1 cellular context compared by ENCODE assay signal in genomic region chr1:153631047-153632022, GRCh38.
TF ChIP-seq lines count a peak whose summit lies in the region.

No MANE protein-coding gene starts in this region.

TF ChIP-seq in HepG2, 621 proteins besides CTCF, POLR2A, EP300 and RAD21 (continues in another document):
- TF ChIP-seq MED13 (CRISPR knock-in tag; IDR thresholded peaks at IDR 0.05) (no peak), AHDC1 (CRISPR knock-in tag; IDR thresholded peaks at IDR 0.05; ENCODE audit: borderline replicate concordance) (peak; percentile 28; the same call in 1 of the 2 replicates), HDAC1 (CRISPR knock-in tag; IDR thresholded peaks at IDR 0.05) (0 out of 2 replicates have a peak, but pooled peaks have one; percentile 25), ZFP82 (CRISPR knock-in tag; IDR thresholded peaks at IDR 0.05; ENCODE audit: borderline replicate concordance) (no peak), REXO4 (CRISPR knock-in tag; IDR thresholded peaks at IDR 0.05; ENCODE audit: borderline replicate concordance) (no peak), NFRKB (IDR thresholded peaks at IDR 0.05) (no peak), ZNF670 (CRISPR knock-in tag; IDR thresholded peaks at IDR 0.05; ENCODE audit: borderline replicate concordance) (no peak), NCOA2 (CRISPR knock-in tag; IDR thresholded peaks at IDR 0.05) (0 out of 2 replicates have a peak, but pooled peaks have one; percentile 43), KLF16 (CRISPR knock-in tag; IDR thresholded peaks at IDR 0.05) (no peak), NFIC (IDR thresholded peaks at IDR 0.05; ENCODE audit: low read length) (0 out of 2 replicates have a peak, but pooled peaks have one; percentile 20), SP1 (IDR thresholded peaks at IDR 0.05) (no peak), SP1 (CRISPR knock-in tag; IDR thresholded peaks at IDR 0.05) (no peak), RXRA (CRISPR knock-in tag; IDR thresholded peaks at IDR 0.05) (no peak), TEAD3 (CRISPR knock-in tag; optimal IDR thresholded peaks at IDR 0.05; ENCODE audit: borderline replicate concordance) (peak; percentile 39), HNF4G (IDR thresholded peaks at IDR 0.05; ENCODE audit: borderline replicate concordance, low read depth, low read length) (peak; percentile 82), HNF4G (CRISPR knock-in tag; IDR thresholded peaks at IDR 0.05; ENCODE audit: borderline replicate concordance, low read depth) (no peak), FOXA3 (CRISPR knock-in tag; IDR thresholded peaks at IDR 0.05) (peak; percentile 20; the same call in 1 of the 2 replicates), IRX3 (CRISPR knock-in tag; IDR thresholded peaks at IDR 0.05; ENCODE audit: borderline replicate concordance, low read depth) (no peak), ZNF580 (CRISPR knock-in tag; IDR thresholded peaks at IDR 0.05; ENCODE audit: borderline replicate concordance, low read depth) (no peak), HNF4A (CRISPR knock-in tag; IDR thresholded peaks at IDR 0.05) (peak; percentile 91), ELF4 (CRISPR knock-in tag; IDR thresholded peaks at IDR 0.05; ENCODE audit: borderline replicate concordance) (no peak), ZNF549 (CRISPR knock-in tag; IDR thresholded peaks at IDR 0.05) (no peak), PAXIP1 (CRISPR knock-in tag; conservative IDR thresholded peaks at IDR 0.05) (peak; percentile 91), ARID5B (CRISPR knock-in tag; IDR thresholded peaks at IDR 0.05) (0 out of 2 replicates have a peak, but pooled peaks have one; percentile 36), HNRNPK (IDR thresholded peaks at IDR 0.05; ENCODE audit: low read depth, low read length, poor library complexity, severe bottlenecking) (peak; percentile 56), SOX5 (CRISPR knock-in tag; IDR thresholded peaks at IDR 0.05; ENCODE audit: borderline replicate concordance) (0 out of 2 replicates have a peak, but pooled peaks have one; percentile 14), EED (CRISPR knock-in tag; IDR thresholded peaks at IDR 0.05) (no peak), ZNF691 (CRISPR knock-in tag; IDR thresholded peaks at IDR 0.05; ENCODE audit: borderline replicate concordance, low read depth) (no peak), SAP130 (CRISPR knock-in tag; IDR thresholded peaks at IDR 0.05; ENCODE audit: low read depth) (peak; percentile 49), NCOR1 (IDR thresholded peaks at IDR 0.05; ENCODE audit: borderline replicate concordance, low read length) (peak; percentile 80; the same call in 1 of the 2 replicates), KDM6A (CRISPR knock-in tag; IDR thresholded peaks at IDR 0.05; ENCODE audit: low read depth) (peak; percentile 81), ZFX (CRISPR knock-in tag; IDR thresholded peaks at IDR 0.05; ENCODE audit: low read depth) (0 out of 2 replicates have a peak, but pooled peaks have one; percentile 23), KDM3A (CRISPR knock-in tag; IDR thresholded peaks at IDR 0.05; ENCODE audit: low read depth) (0 out of 2 replicates have a peak, but pooled peaks have one; percentile 6), FOXA1 (IDR thresholded peaks at IDR 0.05) (no peak), FOXA1 (CRISPR knock-in tag; IDR thresholded peaks at IDR 0.05) (0 out of 2 replicates have a peak, but pooled peaks have one; percentile 26), PITX1 (CRISPR knock-in tag; IDR thresholded peaks at IDR 0.05) (no peak), RBFOX2 (IDR thresholded peaks at IDR 0.05; ENCODE audit: low read depth, low read length) (peak; percentile 51; the same call in 1 of the 2 replicates)
- TF ChIP-seq, protein P1, sequence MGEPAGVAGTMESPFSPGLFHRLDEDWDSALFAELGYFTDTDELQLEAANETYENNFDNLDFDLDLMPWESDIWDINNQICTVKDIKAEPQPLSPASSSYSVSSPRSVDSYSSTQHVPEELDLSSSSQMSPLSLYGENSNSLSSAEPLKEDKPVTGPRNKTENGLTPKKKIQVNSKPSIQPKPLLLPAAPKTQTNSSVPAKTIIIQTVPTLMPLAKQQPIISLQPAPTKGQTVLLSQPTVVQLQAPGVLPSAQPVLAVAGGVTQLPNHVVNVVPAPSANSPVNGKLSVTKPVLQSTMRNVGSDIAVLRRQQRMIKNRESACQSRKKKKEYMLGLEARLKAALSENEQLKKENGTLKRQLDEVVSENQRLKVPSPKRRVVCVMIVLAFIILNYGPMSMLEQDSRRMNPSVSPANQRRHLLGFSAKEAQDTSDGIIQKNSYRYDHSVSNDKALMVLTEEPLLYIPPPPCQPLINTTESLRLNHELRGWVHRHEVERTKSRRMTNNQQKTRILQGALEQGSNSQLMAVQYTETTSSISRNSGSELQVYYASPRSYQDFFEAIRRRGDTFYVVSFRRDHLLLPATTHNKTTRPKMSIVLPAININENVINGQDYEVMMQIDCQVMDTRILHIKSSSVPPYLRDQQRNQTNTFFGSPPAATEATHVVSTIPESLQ (CRISPR knock-in tag; conservative IDR thresholded peaks at IDR 0.05) = no peak
- TF ChIP-seq, protein P2, sequence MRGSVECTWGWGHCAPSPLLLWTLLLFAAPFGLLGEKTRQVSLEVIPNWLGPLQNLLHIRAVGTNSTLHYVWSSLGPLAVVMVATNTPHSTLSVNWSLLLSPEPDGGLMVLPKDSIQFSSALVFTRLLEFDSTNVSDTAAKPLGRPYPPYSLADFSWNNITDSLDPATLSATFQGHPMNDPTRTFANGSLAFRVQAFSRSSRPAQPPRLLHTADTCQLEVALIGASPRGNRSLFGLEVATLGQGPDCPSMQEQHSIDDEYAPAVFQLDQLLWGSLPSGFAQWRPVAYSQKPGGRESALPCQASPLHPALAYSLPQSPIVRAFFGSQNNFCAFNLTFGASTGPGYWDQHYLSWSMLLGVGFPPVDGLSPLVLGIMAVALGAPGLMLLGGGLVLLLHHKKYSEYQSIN (CRISPR knock-in tag; IDR thresholded peaks at IDR 0.05; ENCODE audit: borderline replicate concordance) = no peak
- TF ChIP-seq, protein P3, sequence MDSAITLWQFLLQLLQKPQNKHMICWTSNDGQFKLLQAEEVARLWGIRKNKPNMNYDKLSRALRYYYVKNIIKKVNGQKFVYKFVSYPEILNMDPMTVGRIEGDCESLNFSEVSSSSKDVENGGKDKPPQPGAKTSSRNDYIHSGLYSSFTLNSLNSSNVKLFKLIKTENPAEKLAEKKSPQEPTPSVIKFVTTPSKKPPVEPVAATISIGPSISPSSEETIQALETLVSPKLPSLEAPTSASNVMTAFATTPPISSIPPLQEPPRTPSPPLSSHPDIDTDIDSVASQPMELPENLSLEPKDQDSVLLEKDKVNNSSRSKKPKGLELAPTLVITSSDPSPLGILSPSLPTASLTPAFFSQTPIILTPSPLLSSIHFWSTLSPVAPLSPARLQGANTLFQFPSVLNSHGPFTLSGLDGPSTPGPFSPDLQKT (CRISPR knock-in tag; IDR thresholded peaks at IDR 0.05; ENCODE audit: borderline replicate concordance) = no peak
- TF ChIP-seq, protein P4, sequence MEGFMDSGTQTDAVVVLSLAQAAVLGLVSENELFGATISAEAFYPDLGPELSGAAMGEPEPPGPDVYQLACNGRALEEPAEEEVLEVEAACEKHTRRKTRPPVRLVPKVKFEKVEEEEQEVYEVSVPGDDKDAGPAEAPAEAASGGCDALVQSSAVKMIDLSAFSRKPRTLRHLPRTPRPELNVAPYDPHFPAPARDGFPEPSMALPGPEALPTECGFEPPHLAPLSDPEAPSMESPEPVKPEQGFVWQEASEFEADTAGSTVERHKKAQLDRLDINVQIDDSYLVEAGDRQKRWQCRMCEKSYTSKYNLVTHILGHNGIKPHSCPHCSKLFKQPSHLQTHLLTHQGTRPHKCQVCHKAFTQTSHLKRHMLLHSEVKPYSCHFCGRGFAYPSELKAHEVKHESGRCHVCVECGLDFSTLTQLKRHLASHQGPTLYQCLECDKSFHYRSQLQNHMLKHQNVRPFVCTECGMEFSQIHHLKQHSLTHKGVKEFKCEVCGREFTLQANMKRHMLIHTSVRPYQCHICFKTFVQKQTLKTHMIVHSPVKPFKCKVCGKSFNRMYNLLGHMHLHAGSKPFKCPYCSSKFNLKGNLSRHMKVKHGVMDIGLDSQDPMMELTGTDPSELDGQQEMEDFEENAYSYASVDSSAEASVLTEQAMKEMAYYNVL (CRISPR knock-in tag; IDR thresholded peaks at IDR 0.05; ENCODE audit: borderline replicate concordance) = peak; percentile 26; the same call in 1 of the 2 replicates
